Comparison of ENCODE assay signal across 9 cellular contexts in the genomic region with DNA sequence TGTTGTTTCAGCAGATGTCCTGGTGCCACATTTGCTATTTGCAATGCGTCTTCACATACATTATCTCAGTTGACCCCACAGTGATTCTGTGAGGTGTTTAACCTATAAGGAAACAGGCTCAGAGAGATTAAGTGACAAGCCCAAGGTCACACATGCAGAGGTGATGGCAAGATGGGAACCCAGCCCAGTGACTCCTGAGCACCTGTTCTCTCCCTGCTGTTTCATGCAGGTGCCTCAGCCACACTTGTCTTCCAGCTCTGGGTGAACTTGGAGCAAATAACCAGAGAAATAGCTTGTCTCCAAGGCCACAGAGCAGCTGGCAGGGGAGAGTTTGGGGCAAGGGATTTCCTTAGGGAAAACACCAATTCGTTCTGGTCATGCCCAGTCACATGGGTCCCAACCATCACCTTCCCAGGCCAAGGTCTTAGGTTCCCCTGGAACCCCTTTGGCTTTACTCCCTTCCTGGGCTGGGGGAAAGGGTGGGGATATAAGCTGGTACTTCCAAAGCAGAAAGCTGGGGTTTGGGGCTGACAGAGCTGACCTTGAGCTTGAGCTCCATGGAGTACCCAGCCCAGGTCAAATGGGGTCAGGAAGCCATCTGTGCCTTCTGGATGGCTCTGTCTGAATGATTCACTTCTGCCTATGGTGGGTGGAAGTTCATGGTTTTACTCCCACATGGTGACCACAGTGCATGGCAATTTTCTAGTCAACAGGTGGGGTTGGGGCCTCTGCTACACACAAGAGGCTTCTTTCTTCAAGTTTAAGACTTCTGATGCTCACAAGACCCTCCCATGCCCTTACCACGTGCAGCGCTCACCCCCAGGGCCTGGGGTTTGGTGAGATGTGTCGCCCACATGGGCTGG. TPM values are rescaled to one million over a fixed set of nuclear protein-coding genes. Genes with fewer than 3 reads are reported as not detected.
DNase-seq lines count a peak whose midpoint lies in the region; ATAC-seq and TF ChIP-seq lines count a peak whose summit lies in the region.
"Had no signal": no experiment of that assay in that cellular context is flagged by ENCODE, and none has a peak within 500 bp of the region (broad histone marks: within the 10 kb centered on the region; RNA-seq: fewer than 3 reads in every experiment).

No MANE protein-coding gene starts in this region.

- no peak for TF ChIP-seq CTCF in GM12865 (IDR thresholded peaks at IDR 0.05; ENCODE audit: insufficient read depth, low read depth, low read length, missing control alignments)

- DNase-seq in GM12865 (ENCODE audit: low read depth), result peak; percentile 75
- peak; percentile 54 for DNase-seq in UCSD-AML1 (lab: John Stamatoyannopoulos, UW; ENCODE audit: unreplicated experiment)
- peak; percentile 8 for DNase-seq in posterior vena cava (ENCODE audit: low spot score)
- no peak for DNase-seq in cortex of kidney (lab: John Stamatoyannopoulos, UW)
- no peak for DNase-seq in sciatic nerve (ENCODE audit: low spot score)
- no peak for DNase-seq in immature natural killer cell
- DNase-seq: naive thymus-derived CD8-positive, alpha-beta T cell had no signal

- ATAC-seq in HG02610 (IDR thresholded peaks at IDR 0.05; ENCODE audit: unreplicated experiment) (peak; percentile 49), sciatic nerve (no peak), HG03457 (IDR thresholded peaks at IDR 0.05; ENCODE audit: unreplicated experiment) (no peak)
- ATAC-seq: naive thymus-derived CD8-positive, alpha-beta T cell had no signal

- peaks cover 0 to 2% (median 2%) of the 10 kb centered on the region in 3 donors for H3K27me3 Mint-ChIP-seq in immature natural killer cell (ENCODE audit: low read depth in 3 of 3)
- H3K27me3 Mint-ChIP-seq: naive thymus-derived CD8-positive, alpha-beta T cell had no signal

- intact Hi-C loops in posterior vena cava (cut with DNase I) (no loop called here), sciatic nerve (cut with DNase I) (no loop called here)

- H3K9me3 Mint-ChIP-seq in immature natural killer cell, result no peaks in the 10 kb centered on the region

- peaks cover 27 to 52% of the 10 kb centered on the region in 2 donors for H3K4me1 Mint-ChIP-seq in immature natural killer cell

- peaks cover 0 to 8% (median 7%) of the 10 kb centered on the region in 3 donors for H3K36me3 Mint-ChIP-seq in immature natural killer cell

- no peak overlapping the region for H3K27ac Mint-ChIP-seq in immature natural killer cell

- H3K4me3 ChIP-seq in GM12865 (ENCODE audit: low read depth, low read length), result no peak overlapping the region

- H3K4me3 Mint-ChIP-seq in immature natural killer cell, result no peak overlapping the region
- H3K4me3 Mint-ChIP-seq: naive thymus-derived CD8-positive, alpha-beta T cell had no signal

RNA-seq across cellular contexts. Expression of a gene that starts 22.4 kb away (rescaled TPM):
- total RNA-seq in posterior vena cava (1 to 10 TPM in 1 of 2 donors, under 1 TPM in 1; 0.14 to 1.2 TPM), sciatic nerve (24.4 TPM)
- 1 to 10 TPM; 2.4 to 6.8 (median 2.8) TPM for polyA plus RNA-seq in immature natural killer cell

Comparison
In these comparisons a context has a peak if more than half of its experiments do, and no peak if none do; other contexts are left out.
1. DNase-seq: peak in GM12865 (single experiment), UCSD-AML1 (single experiment) and posterior vena cava (single experiment); none in cortex of kidney (single experiment), sciatic nerve (single experiment) and immature natural killer cell (0 of 3).
2. RNA of a gene that starts 22.4 kb away (total RNA-seq): 24.4 TPM in sciatic nerve (single experiment); 0.14 to 1.2 TPM in posterior vena cava; every median in the first group is over 10 times any median in the second.